In genomic region chr4:55546633-55547460, GRCh38 we compare ENCODE assay signal across 8 cellular contexts. TPM values are rescaled to one million over a fixed set of nuclear protein-coding genes. Genes with fewer than 3 reads are reported as not detected.
DNase-seq lines count a peak whose midpoint lies in the region; TF ChIP-seq lines count a peak whose summit lies in the region.

Gene CLOCK, minus strand, starts transcription at chr4:55546909. Its CDS starts 64,124 bp downstream, at chr4:55482785.

- H3K36me3 Mint-ChIP-seq in Caco-2 (ENCODE audit: insufficient read depth, unreplicated experiment) (no peaks in the 10 kb centered on the region), endodermal cell (ENCODE audit: low read depth) (no peaks in the 10 kb centered on the region)

- CTCF ChIA-PET in Caco-2 (lab: Charles Lee) = interaction anchor here (0.6 to 1.5 kb wide), 6 partner anchors 8 to 161 kb away, joined by 3 to 5 read pairs (median 4); no protein-coding TSS in a partner anchor

- H3K36me3 ChIP-seq in Caco-2 (ENCODE audit: control insufficient read depth, insufficient read depth, low read length) = no peaks in the 10 kb centered on the region
- H3K36me3 ChIP-seq in endodermal cell (ENCODE audit: control insufficient read depth, insufficient read depth, low read length) = no peaks in the 10 kb centered on the region
- H3K36me3 ChIP-seq in mesodermal cell (ENCODE audit: control insufficient read depth, insufficient read depth, low read length) = no peaks in the 10 kb centered on the region

- peak within 1 kb of the TSS; percentile 83 for H3K4me3 Mint-ChIP-seq in Caco-2 (ENCODE audit: unreplicated experiment)
- H3K4me3 Mint-ChIP-seq in endodermal cell = peak within 1 kb of the TSS; percentile 88

- intact Hi-C loops in Caco-2 (cut with micrococcal nuclease; ENCODE audit: unreplicated experiment) = loop anchor here (2.0 to 10.0 kb wide), 5 partner anchors 22 to 200 kb away; partner anchors contain the start of gene SRD5A3

- H3K27ac Mint-ChIP-seq in Caco-2 (ENCODE audit: unreplicated experiment) = peak within 1 kb of the TSS; percentile 63
- peak within 1 kb of the TSS; percentile 90 for H3K27ac Mint-ChIP-seq in endodermal cell

- no TSS peak for BruUV-seq in Caco-2 (replicated peaks; lab: Mats Ljungman, UMichigan)

- peak; percentile 47 to 50 for TF ChIP-seq CTCF in Caco-2 (IDR thresholded peaks at IDR 0.05; ENCODE audit: insufficient read depth in 1 of 2, low read depth in 1 of 2, low read length in 1 of 2, severe bottlenecking in 1 of 2, unreplicated experiment in 1 of 2)
- TF ChIP-seq CTCF in GM20000 (IDR thresholded peaks at IDR 0.05; ENCODE audit: extremely low read depth, missing control alignments) = no peak
- peak; percentile 78 for TF ChIP-seq CTCF in endodermal cell (conservative IDR thresholded peaks at IDR 0.05)

- H3K4me1 ChIP-seq in Caco-2 (peaks cover 19% of the 10 kb centered on the region), endodermal cell (ENCODE audit: control insufficient read depth, insufficient read depth, low read length) (no peaks in the 10 kb centered on the region), mesodermal cell (ENCODE audit: control insufficient read depth, insufficient read depth, low read length, poor library complexity, severe bottlenecking) (peaks cover 4% of the 10 kb centered on the region)

- H3K4me3 ChIP-seq in Caco-2 (ENCODE audit: low read depth, low read length) = peak within 1 kb of the TSS; percentile 82
- peak within 1 kb of the TSS; percentile 94 for H3K4me3 ChIP-seq in endodermal cell (ENCODE audit: low read length)
- H3K4me3 ChIP-seq in mesodermal cell (ENCODE audit: extremely low read depth, insufficient read depth, low read length, poor library complexity, severe bottlenecking) = peak within 1 kb of the TSS; percentile 80

- WGBS in endodermal cell (ENCODE audit: insufficient coverage in 1 of 2, insufficient read length in 1 of 2), 2 experiments = 0 to 1% methylated on average over 23 to 79 of the region's 79 CpGs
- WGBS in mesodermal cell (ENCODE audit: insufficient coverage in 2 of 2), 2 experiments = 0 to 1% methylated on average over 60 to 61 of the region's 79 CpGs

- no peaks in the 10 kb centered on the region for H3K27me3 ChIP-seq in Caco-2 (replicated peaks; ENCODE audit: control insufficient read depth, insufficient read depth, low read length)
- H3K27me3 ChIP-seq in endodermal cell (ENCODE audit: control insufficient read depth, insufficient read depth, low read length, poor library complexity, severe bottlenecking) = no peaks in the 10 kb centered on the region

- H3K27ac ChIP-seq in endodermal cell (ENCODE audit: low read depth, low read length) (peak within 1 kb of the TSS; percentile 89), mesodermal cell (ENCODE audit: low read depth, low read length, severe bottlenecking) (peak within 1 kb of the TSS; percentile 93)

- H3K9me3 Mint-ChIP-seq in Caco-2 (ENCODE audit: unreplicated experiment) (no peaks in the 10 kb centered on the region), endodermal cell (no peaks in the 10 kb centered on the region)

- H3K27me3 Mint-ChIP-seq in Caco-2 (ENCODE audit: insufficient read depth, unreplicated experiment) (no peaks in the 10 kb centered on the region), endodermal cell (ENCODE audit: insufficient read depth) (no peaks in the 10 kb centered on the region)

- peak; percentile 87 to 91 for DNase-seq in Caco-2
- peak; percentile 89 for DNase-seq in GM20000 (ENCODE audit: low spot score)
- DNase-seq in HT-29 (ENCODE audit: low spot score) = peak; percentile 81
- peak; percentile 9 for DNase-seq in NK-92 (lab: John Stamatoyannopoulos, UW; ENCODE audit: unreplicated experiment)
- DNase-seq in activated CD8-positive, alpha-beta memory T cell treated with anti-CD3 and anti-CD28 coated beads, Interleukin-2, amount 50 U/mL, for 1 hour (ENCODE audit: extremely low read depth) = peak; percentile 49
- peak; percentile 95 for DNase-seq in endodermal cell
- peak; percentile 66 to 70 for DNase-seq in stimulated activated CD8-positive, alpha-beta memory T cell treated with anti-CD3 and anti-CD28 coated beads, Interleukin-15, amount 100 ng/mL, for 4 hours (ENCODE audit: low read depth in 2 of 2)

- H3K9ac ChIP-seq in endodermal cell (ENCODE audit: extremely low read depth, low read length, poor library complexity, severe bottlenecking) = peak within 1 kb of the TSS; percentile 72

- H3K4me1 Mint-ChIP-seq in Caco-2 (ENCODE audit: low read depth, unreplicated experiment) (peaks cover 23% of the 10 kb centered on the region), endodermal cell (peaks cover 39% of the 10 kb centered on the region)

- H3K9me3 ChIP-seq in Caco-2 (no peaks in the 10 kb centered on the region), endodermal cell (ENCODE audit: control insufficient read depth, low read length) (no peaks in the 10 kb centered on the region), mesodermal cell (ENCODE audit: control insufficient read depth, low read length) (no peaks in the 10 kb centered on the region)

- POLR2A ChIA-PET in Caco-2 (lab: Charles Lee) = interaction anchor here (0.5 to 0.7 kb wide), 2 partner anchors 53 to 149 kb away, joined by 3 to 4 read pairs; no protein-coding TSS in a partner anchor

RNA-seq across cellular contexts. Expression of gene CLOCK, which starts in this region (rescaled TPM):
- total RNA-seq in Caco-2 (2022) (9.5 and 12.0 TPM in 2 replicates), endodermal cell (10 to 100 TPM; 22.9 to 25.1 TPM)
- 7.3 and 9.5 TPM in 2 replicates for total RNA-seq in HT-29 (2014; rRNA removed; shearing (Covaris generic))
- polyA plus RNA-seq in endodermal cell (2013, experiment 1 of 2) = 12.2 TPM
- 13.8 TPM for polyA plus RNA-seq in endodermal cell (2013, experiment 2 of 2)
- polyA plus RNA-seq in mesodermal cell (2013, experiment 1 of 2) = 16.1 TPM
- polyA plus RNA-seq in mesodermal cell (2013, experiment 2 of 2) = 16.9 TPM

Comparison
In these comparisons a context has a peak if more than half of its experiments do, and no peak if none do; other contexts are left out.
1. Peak in every context shown above with its lines: DNase-seq, H3K4me3 ChIP-seq and H3K27ac ChIP-seq.
2. DNase-seq: peak in every context shown above with its lines; median percentile 95 in endodermal cell; 89 in Caco-2; 89 in GM20000; 81 in HT-29; 68 in stimulated activated CD8-positive, alpha-beta memory T cell treated with anti-CD3 and anti-CD28 coated beads, Interleukin-15, amount 100 ng/mL, for 4 hours; 49 in activated CD8-positive, alpha-beta memory T cell treated with anti-CD3 and anti-CD28 coated beads, Interleukin-2, amount 50 U/mL, for 1 hour; 9 in NK-92.